Comparison of ENCODE assay signal across 9 cellular contexts in genomic region chr1:117612517-117613248, GRCh38. TPM values are rescaled to one million over a fixed set of nuclear protein-coding genes. Genes with fewer than 3 reads are reported as not detected.
DNase-seq lines count a peak whose midpoint lies in the region; ATAC-seq and TF ChIP-seq lines count a peak whose summit lies in the region.
"Had no signal": no experiment of that assay in that cellular context is flagged by ENCODE, and none has a peak within 500 bp of the region (broad histone marks: within the 10 kb centered on the region; RNA-seq: fewer than 3 reads in every experiment).

No MANE protein-coding gene starts in this region.

- H3K27ac Mint-ChIP-seq in stimulated activated naive CD8-positive, alpha-beta T cell treated with anti-CD3 and anti-CD28 coated beads, Interleukin-15, amount 100 ng/mL, for 72 hours: peak overlapping the region; percentile 16 to 53
- peak overlapping the region; percentile 55 for H3K27ac Mint-ChIP-seq in activated CD4-positive, alpha-beta memory T cell treated with anti-CD3 and anti-CD28 coated beads, Interleukin-2, amount 10 ng/mL, durations not matched to agents 7 days and 5 days
- peak overlapping the region in 5 of 6 donors; percentile 6 to 91 (median 82) for H3K27ac Mint-ChIP-seq in immature natural killer cell
- no peak overlapping the region for H3K27ac Mint-ChIP-seq in type B pancreatic cell

- peaks cover 6% of the 10 kb centered on the region for H3K27me3 ChIP-seq in H7 (ENCODE audit: control insufficient read depth, insufficient read depth, low read length)

- no peak for DNase-seq in stimulated activated naive CD8-positive, alpha-beta T cell treated with anti-CD3 and anti-CD28 coated beads, Interleukin-15, amount 100 ng/mL, for 72 hours
- DNase-seq in stimulated activated naive CD8-positive, alpha-beta T cell treated with anti-CD3 and anti-CD28 coated beads, Interleukin-15, Interleukin-2, amounts not matched to agents 100 U/mL and 50 U/mL, for 24 hours: no peak
- no peak for DNase-seq in activated CD4-positive, alpha-beta memory T cell treated with anti-CD3 and anti-CD28 coated beads, Interleukin-2, amount 10 ng/mL, durations not matched to agents 7 days and 5 days
- no peak for DNase-seq in immature natural killer cell
- no peak for DNase-seq in type B pancreatic cell (ENCODE audit: extremely low spot score, unreplicated experiment)
- DNase-seq in NK-92 treated with Interleukin-12 subunit alpha and Interleukin-12 subunit beta, amount 100 ng/mL, for 24 hours (lab: John Stamatoyannopoulos, UW): no peak
- DNase-seq in H7: no peak
- DNase-seq: activated CD4-positive, alpha-beta T cell treated with anti-CD3 and anti-CD28 coated beads for 4 hours had no signal

- H3K4me3 Mint-ChIP-seq in stimulated activated naive CD8-positive, alpha-beta T cell treated with anti-CD3 and anti-CD28 coated beads, Interleukin-15, amount 100 ng/mL, for 72 hours: no peak overlapping the region
- no peak overlapping the region for H3K4me3 Mint-ChIP-seq in activated CD4-positive, alpha-beta memory T cell treated with anti-CD3 and anti-CD28 coated beads, Interleukin-2, amount 10 ng/mL, durations not matched to agents 7 days and 5 days
- peak overlapping the region in 3 of 5 donors; percentile 27 to 60 (median 36) for H3K4me3 Mint-ChIP-seq in immature natural killer cell
- H3K4me3 Mint-ChIP-seq in type B pancreatic cell: no peak overlapping the region

- POLR2A ChIA-PET in activated CD4-positive, alpha-beta memory T cell treated with anti-CD3 and anti-CD28 coated beads, Interleukin-2, amount 10 ng/mL, durations not matched to agents 7 days and 5 days (lab: Charles Lee): interaction anchor here (0.8 to 20.6 kb wide), 6 partner anchors 9 to 77 kb away, joined by 3 to 512 read pairs (median 6); no protein-coding TSS in a partner anchor

- no peak overlapping the region for H3K4me3 ChIP-seq in H7 (ENCODE audit: insufficient read depth, low read depth, low read length)

- no peak for ATAC-seq in stimulated activated naive CD8-positive, alpha-beta T cell treated with anti-CD3 and anti-CD28 coated beads, Interleukin-15, amount 100 ng/mL, for 72 hours
- ATAC-seq in stimulated activated naive CD8-positive, alpha-beta T cell treated with anti-CD3 and anti-CD28 coated beads, Interleukin-15, Interleukin-2, amounts not matched to agents 100 U/mL and 50 U/mL, for 24 hours: no peak
- ATAC-seq in HG03469 (IDR thresholded peaks at IDR 0.05; ENCODE audit: unreplicated experiment): no peak

- CTCF ChIA-PET in activated CD4-positive, alpha-beta memory T cell treated with anti-CD3 and anti-CD28 coated beads, Interleukin-2, amount 10 ng/mL, durations not matched to agents 7 days and 5 days (lab: Charles Lee): interaction anchor here (0.7 to 2.8 kb wide), 10 partner anchors 13 to 146 kb away, joined by 3 to 11 read pairs (median 6); no protein-coding TSS in a partner anchor

- no peaks in the 10 kb centered on the region for H3K9me3 Mint-ChIP-seq in stimulated activated naive CD8-positive, alpha-beta T cell treated with anti-CD3 and anti-CD28 coated beads, Interleukin-15, amount 100 ng/mL, for 72 hours
- H3K9me3 Mint-ChIP-seq in activated CD4-positive, alpha-beta memory T cell treated with anti-CD3 and anti-CD28 coated beads, Interleukin-2, amount 10 ng/mL, durations not matched to agents 7 days and 5 days: no peaks in the 10 kb centered on the region
- H3K9me3 Mint-ChIP-seq in immature natural killer cell: no peaks in the 10 kb centered on the region
- no peaks in the 10 kb centered on the region for H3K9me3 Mint-ChIP-seq in type B pancreatic cell

- peaks cover 71% of the 10 kb centered on the region for H3K4me1 Mint-ChIP-seq in stimulated activated naive CD8-positive, alpha-beta T cell treated with anti-CD3 and anti-CD28 coated beads, Interleukin-15, amount 100 ng/mL, for 72 hours
- peaks cover 96% of the 10 kb centered on the region for H3K4me1 Mint-ChIP-seq in activated CD4-positive, alpha-beta memory T cell treated with anti-CD3 and anti-CD28 coated beads, Interleukin-2, amount 10 ng/mL, durations not matched to agents 7 days and 5 days
- H3K4me1 Mint-ChIP-seq in immature natural killer cell (peaks cover 89 to 90% of the 10 kb centered on the region in 2 donors), type B pancreatic cell (ENCODE audit: unreplicated experiment) (peaks cover 4% of the 10 kb centered on the region)

- H3K36me3 ChIP-seq in H7 (replicated peaks; ENCODE audit: control insufficient read depth, insufficient read depth, low read length): no peaks in the 10 kb centered on the region

- TF ChIP-seq CTCF in type B pancreatic cell (conservative IDR thresholded peaks at IDR 0.05): no peak

- H3K36me3 Mint-ChIP-seq in activated CD4-positive, alpha-beta memory T cell treated with anti-CD3 and anti-CD28 coated beads, Interleukin-2, amount 10 ng/mL, durations not matched to agents 7 days and 5 days (ENCODE audit: low read depth): peaks cover 89% of the 10 kb centered on the region
- H3K36me3 Mint-ChIP-seq in immature natural killer cell (peaks cover 0 to 22% (median 17%) of the 10 kb centered on the region in 3 donors), type B pancreatic cell (no peaks in the 10 kb centered on the region)

- H3K27me3 Mint-ChIP-seq in stimulated activated naive CD8-positive, alpha-beta T cell treated with anti-CD3 and anti-CD28 coated beads, Interleukin-15, amount 100 ng/mL, for 72 hours: peaks cover 76% of the 10 kb centered on the region
- no peaks in the 10 kb centered on the region for H3K27me3 Mint-ChIP-seq in activated CD4-positive, alpha-beta memory T cell treated with anti-CD3 and anti-CD28 coated beads, Interleukin-2, amount 10 ng/mL, durations not matched to agents 7 days and 5 days
- H3K27me3 Mint-ChIP-seq in immature natural killer cell (ENCODE audit: low read depth in 3 of 3) (peaks cover 18 to 42% (median 22%) of the 10 kb centered on the region in 3 donors), type B pancreatic cell (peaks cover 39% of the 10 kb centered on the region)

RNA-seq across cellular contexts. Expression of gene TENT5C, which starts 6.8 kb away (rescaled TPM):
- total RNA-seq in activated CD4-positive, alpha-beta memory T cell treated with anti-CD3 and anti-CD28 coated beads, Interleukin-2, amount 10 ng/mL, durations not matched to agents 7 days and 5 days: 10 to 100 TPM; 64.5 to 66.1 TPM
- polyA plus RNA-seq in immature natural killer cell: 10 to 100 TPM in 2 of 3 donors, 1 to 10 TPM in 1; 7.4 to 25.7 (median 25.3) TPM
- total RNA-seq in type B pancreatic cell (ENCODE audit: low replicate concordance): 12.9 and 13.8 TPM in 2 replicates
- 0.26 and 0.48 TPM in 2 replicates for total RNA-seq in H7 (2014; rRNA removed; shearing (Covaris generic))

Comparison
In these comparisons a context has a peak if more than half of its experiments do, and no peak if none do; other contexts are left out.
1. H3K4me3 Mint-ChIP-seq: peak in immature natural killer cell (3 of 5); none in stimulated activated naive CD8-positive, alpha-beta T cell treated with anti-CD3 and anti-CD28 coated beads, Interleukin-15, amount 100 ng/mL, for 72 hours (0 of 2), activated CD4-positive, alpha-beta memory T cell treated with anti-CD3 and anti-CD28 coated beads, Interleukin-2, amount 10 ng/mL, durations not matched to agents 7 days and 5 days (single experiment) and type B pancreatic cell (single experiment).